ENCODE assay signal across 33 cellular contexts in genomic region chr13:41513600-41513999, GRCh38. TPM values are rescaled to one million over a fixed set of nuclear protein-coding genes. Genes with fewer than 3 reads are reported as not detected.
"Had no signal": no experiment of that assay in that cellular context is flagged by ENCODE, and none has a peak within 500 bp of the region (broad histone marks: within the 10 kb centered on the region; RNA-seq: fewer than 3 reads in every experiment).

No MANE protein-coding gene starts in this region.

- H3K36me3 Mint-ChIP-seq: activated naive CD8-positive, alpha-beta T cell treated with anti-CD3 and anti-CD28 coated beads for 36 hours had no signal

- H3K4me1 Mint-ChIP-seq: activated naive CD8-positive, alpha-beta T cell treated with anti-CD3 and anti-CD28 coated beads for 36 hours had no signal

- H3K27me3 Mint-ChIP-seq: activated B cell treated with CpG ODN at 0.5 μM for 24 hours; activated naive CD8-positive, alpha-beta T cell treated with anti-CD3 and anti-CD28 coated beads for 36 hours had no signal

- H3K9me3 Mint-ChIP-seq: activated B cell treated with CpG ODN at 0.5 μM for 24 hours; activated naive CD4-positive, alpha-beta T cell treated with anti-CD3 and anti-CD28 coated beads for 36 hours; activated T-cell treated with anti-CD3 and anti-CD28 coated beads, Interleukin-2, amount 50 U/mL, for 4 hours; activated T-helper 1 cell treated with anti-CD3 and anti-CD28 coated beads, Interleukin-12 subunit alpha, Interleukin-12 subunit beta, Interleukin-2, Interleukin-4 antibody, amounts not matched to agents 30 ng/mL and 10 ng/mL and 1 ng/mL, durations not matched to agents 14 hours and 24 hours and 36 hours had no signal

- H3K9me3 ChIP-seq: MG63 had no signal

- DNase-seq: activated B cell treated with CpG ODN at 0.5 μM for 24 hours; activated CD4-positive, alpha-beta T cell treated with anti-CD3 and anti-CD28 coated beads for 4 hours; activated CD4-positive, alpha-beta T cell treated with anti-CD3 and anti-CD28 coated beads, Interleukin-2, amount 50 U/mL, for 4 hours; activated CD4-positive, CD25-positive, alpha-beta regulatory T cell treated with anti-CD3 and anti-CD28 coated beads, Interleukin-2, amount 50 U/mL, for 72 hours; activated CD8-positive, alpha-beta memory T cell treated with anti-CD3 and anti-CD28 coated beads, Interleukin-2, amount 50 U/mL, for 4 hours; activated gamma-delta T cell treated with Interleukin-2 at 50 U/mL for 16 hours; activated naive CD4-positive, alpha-beta T cell treated with anti-CD3 and anti-CD28 coated beads for 36 hours; activated naive CD8-positive, alpha-beta T cell treated with anti-CD3 and anti-CD28 coated beads for 36 hours; activated T-cell treated with anti-CD3 and anti-CD28 coated beads for 4 hours; activated T-cell treated with anti-CD3 and anti-CD28 coated beads, Interleukin-2, amount 50 U/mL, for 4 hours; amniotic stem cell; aorta; brain microvascular endothelial cell; Kasumi-1; KG1; MG63; NCI-H1048; NCI-H1105 treated with DMSO at 0.1 percent for 48 hours; NCI-H1436; NCI-H1694; NCI-H1930; NCI-H2081 treated with DMSO at 0.1 percent for 48 hours; NCI-H345; NCI-H524 treated with DMSO at 0.1 percent for 48 hours; OCI-M1; Right ventricle myocardium superior; SW 1271; T-helper 1 cell; T-helper 2 cell; T-helper 9 cell had no signal

- H3K27ac Mint-ChIP-seq: activated B cell treated with CpG ODN at 0.5 μM for 24 hours; activated naive CD4-positive, alpha-beta T cell treated with anti-CD3 and anti-CD28 coated beads for 36 hours; activated naive CD8-positive, alpha-beta T cell treated with anti-CD3 and anti-CD28 coated beads for 36 hours; activated T-helper 1 cell treated with anti-CD3 and anti-CD28 coated beads, Interleukin-12 subunit alpha, Interleukin-12 subunit beta, Interleukin-2, Interleukin-4 antibody, amounts not matched to agents 30 ng/mL and 10 ng/mL and 1 ng/mL, durations not matched to agents 14 hours and 24 hours and 36 hours had no signal

- ATAC-seq: activated T-cell treated with anti-CD3 and anti-CD28 coated beads, Interleukin-2, amount 50 U/mL, for 4 hours had no signal

- H3K27me3 ChIP-seq: brain microvascular endothelial cell, cardiac muscle cell, MG63 had no signal

- H3K4me3 ChIP-seq: cardiac muscle cell, MG63 had no signal

- H3K36me3 ChIP-seq: brain microvascular endothelial cell, cardiac muscle cell, MG63 had no signal

- H3K27ac ChIP-seq: brain microvascular endothelial cell, cardiac muscle cell, VCaP had no signal

- H3K4me3 Mint-ChIP-seq: activated B cell treated with CpG ODN at 0.5 μM for 24 hours; activated naive CD4-positive, alpha-beta T cell treated with anti-CD3 and anti-CD28 coated beads for 36 hours; activated naive CD8-positive, alpha-beta T cell treated with anti-CD3 and anti-CD28 coated beads for 36 hours; activated T-cell treated with anti-CD3 and anti-CD28 coated beads, Interleukin-2, amount 50 U/mL, for 4 hours; activated T-helper 1 cell treated with anti-CD3 and anti-CD28 coated beads, Interleukin-12 subunit alpha, Interleukin-12 subunit beta, Interleukin-2, Interleukin-4 antibody, amounts not matched to agents 30 ng/mL and 10 ng/mL and 1 ng/mL, durations not matched to agents 14 hours and 24 hours and 36 hours had no signal

RNA-seq across cellular contexts. Expression of gene RGCC, which starts 56.2 kb away (rescaled TPM):
- total RNA-seq: cardiac muscle cell had no signal
- polyA plus RNA-seq: cardiac muscle cell had no signal
